ENCODE assay signal across 8 cellular contexts in the genomic region with DNA sequence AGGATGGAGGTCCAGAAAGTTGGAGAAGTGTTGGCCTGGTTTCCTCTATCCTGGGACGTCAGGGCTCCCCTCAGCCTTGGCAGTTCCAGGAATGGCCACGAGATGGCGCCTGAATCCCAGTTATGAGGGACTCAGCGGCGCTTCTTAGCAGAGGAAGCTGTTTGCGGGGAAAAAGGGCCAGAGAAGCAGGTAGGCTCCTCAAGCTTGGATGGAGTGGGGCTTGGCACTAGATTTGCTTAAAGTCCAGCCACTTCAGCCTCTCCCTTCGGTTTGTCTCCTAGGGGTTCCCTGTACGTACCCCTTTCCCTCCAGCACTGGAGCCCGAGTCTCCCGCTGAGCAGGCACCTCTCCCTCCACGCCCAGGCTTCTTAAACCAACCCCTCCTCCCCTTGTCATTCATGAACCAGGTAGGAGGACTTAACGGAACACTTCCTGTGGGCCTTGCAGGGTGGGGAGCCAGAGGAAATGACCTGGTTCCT. TPM values are rescaled to one million over a fixed set of nuclear protein-coding genes. Genes with fewer than 3 reads are reported as not detected.
DNase-seq lines count a peak whose midpoint lies in the region; FAIRE-seq and TF ChIP-seq lines count a peak whose summit lies in the region.

No MANE protein-coding gene starts in this region.

- DNase-seq in A673 (ENCODE audit: low spot score): peak; percentile 89
- peak; percentile 69 for DNase-seq in GM18507 (ENCODE audit: extremely low spot score, insufficient read length, low read depth)
- peak; percentile 87 for DNase-seq in NAMALWA (ENCODE audit: low spot score)
- DNase-seq in T follicular helper cell (ENCODE audit: low read depth): peak; percentile 86
- DNase-seq in activated naive CD8-positive, alpha-beta T cell treated with anti-CD3 and anti-CD28 coated beads, Interleukin-2, amount 50 U/mL, for 16 hours (ENCODE audit: low read depth, low spot score): peak; percentile 78
- peak; percentile 87 for DNase-seq in left ventricle myocardium inferior
- peak; percentile 57 for DNase-seq in renal cortical epithelial cell (ENCODE audit: low read depth)
- no peak for DNase-seq in vagina (ENCODE audit: extremely low spot score in 2 of 2)

- no peak overlapping the region for H3K27ac ChIP-seq in A673 (ENCODE audit: low read depth, low read length, poor library complexity, severe bottlenecking)
- peak overlapping the region; percentile 48 for H3K27ac ChIP-seq in left ventricle myocardium inferior (replicated peaks)
- H3K27ac ChIP-seq in vagina: no peak overlapping the region

- no peak for TF ChIP-seq POLR2A in vagina (IDR thresholded peaks at IDR 0.05)

- H3K4me3 ChIP-seq in A673 (ENCODE audit: low read depth, low read length, poor library complexity, severe bottlenecking) (no peak overlapping the region), left ventricle myocardium inferior (peak overlapping the region; percentile 52), vagina (peak overlapping the region in 1 of 2 donors; percentile 13)

- POLR2A ChIA-PET in A673 (lab: Charles Lee; ENCODE audit: low non-redundant PET): interaction anchor here (0.6 kb wide), 1 partner anchor 10 kb away, joined by 7 read pairs; no protein-coding TSS in a partner anchor

- CTCF ChIA-PET in A673 (lab: Charles Lee): interaction anchor here (0.5 to 2.3 kb wide), 17 partner anchors 9 to 545 kb away, joined by 3 to 34 read pairs (median 6); no protein-coding TSS in a partner anchor

- intact Hi-C loops in A673 (cut with micrococcal nuclease; ENCODE audit: unreplicated experiment): loop anchor here (1.0 to 10.0 kb wide), 4 partner anchors 53 to 348 kb away; partner anchors contain the start of gene GPR3
- intact Hi-C loops in left ventricle myocardium inferior (cut with micrococcal nuclease): loop anchor here (2.0 kb wide), 1 partner anchor 52 kb away; no protein-coding TSS in a partner anchor
- intact Hi-C loops in vagina (cut with DNase I): loop anchor here (5.0 kb wide), 1 partner anchor 53 kb away; no protein-coding TSS in a partner anchor

- H3K36me3 ChIP-seq in A673 (ENCODE audit: insufficient read depth, low read length, poor library complexity, severe bottlenecking) (no peaks in the 10 kb centered on the region), left ventricle myocardium inferior (no peaks in the 10 kb centered on the region), vagina (no peaks in the 10 kb centered on the region)

- peak; percentile 94 for FAIRE-seq in GM18507 (lab: Jason Lieb, UNC)

- H3K9me3 ChIP-seq in A673 (ENCODE audit: low read depth, low read length, poor library complexity, severe bottlenecking) (no peaks in the 10 kb centered on the region), left ventricle myocardium inferior (replicated peaks) (no peaks in the 10 kb centered on the region), vagina (no peaks in the 10 kb centered on the region)

- H3K27me3 ChIP-seq in A673 (replicated peaks; ENCODE audit: insufficient read depth, low read depth, low read length, poor library complexity) (no peaks in the 10 kb centered on the region), left ventricle myocardium inferior (ENCODE audit: low read depth) (no peaks in the 10 kb centered on the region), vagina (no peaks in the 10 kb centered on the region)

- no TSS peak for BruUV-seq in A673 (replicated peaks; lab: Mats Ljungman, UMichigan)

- H3K4me1 ChIP-seq in A673 (ENCODE audit: insufficient read depth, low read length, poor library complexity, severe bottlenecking) (peaks cover 9% of the 10 kb centered on the region), left ventricle myocardium inferior (peaks cover 18% of the 10 kb centered on the region), vagina (peaks cover 17% of the 10 kb centered on the region)

- TF ChIP-seq CTCF in A673 (conservative IDR thresholded peaks at IDR 0.05; ENCODE audit: low read depth, low read length) (peak; percentile 94), left ventricle myocardium inferior (IDR thresholded peaks at IDR 0.05; ENCODE audit: borderline replicate concordance) (peak; percentile 100), vagina (IDR thresholded peaks at IDR 0.05) (peak; percentile 91 to 96 (median 95))

RNA-seq across cellular contexts. Expression of gene TENT5B, which starts 32.0 kb away (rescaled TPM):
- 1.2 and 1.6 TPM in 2 replicates for total RNA-seq in A673 (2021)
- total RNA-seq in left ventricle myocardium inferior: 30.2 TPM
- 9.6 and 22.3 TPM in 2 replicates for total RNA-seq in renal cortical epithelial cell
- 64.3 TPM for total RNA-seq in vagina

RNA-seq across cellular contexts. Expression of gene TRNP1, which starts 51.2 kb away (rescaled TPM):
- total RNA-seq in A673 (2021) (1.0 and 1.4 TPM in 2 replicates), left ventricle myocardium inferior (35.7 TPM), renal cortical epithelial cell (86.7 and 106 TPM in 2 replicates), vagina (13.0 TPM)

Comparison
In these comparisons a context has a peak if more than half of its experiments do, and no peak if none do; other contexts are left out.
1. DNase-seq: peak in A673 (single experiment), GM18507 (single experiment), NAMALWA (single experiment), T follicular helper cell (single experiment), activated naive CD8-positive, alpha-beta T cell treated with anti-CD3 and anti-CD28 coated beads, Interleukin-2, amount 50 U/mL, for 16 hours (single experiment), left ventricle myocardium inferior (single experiment) and renal cortical epithelial cell (single experiment); none in vagina (0 of 2).
2. Peak in every context shown above with its lines, with median percentiles within 50 percentile points of each other: CTCF ChIP-seq.